ENCODE assay signal across 8 cellular contexts in genomic region chr1:167328762-167329483, GRCh38.
DNase-seq lines count a peak whose midpoint lies in the region; ATAC-seq, FAIRE-seq and TF ChIP-seq lines count a peak whose summit lies in the region.

No MANE protein-coding gene starts in this region.

- peaks cover 42% of the 10 kb centered on the region for H3K4me1 ChIP-seq in OCI-LY7 (ENCODE audit: insufficient read depth, low read length, poor library complexity, severe bottlenecking)

- H3K9me2 ChIP-seq in OCI-LY7 (ENCODE audit: insufficient read depth, low read length), result no peaks in the 10 kb centered on the region

- H4K20me1 ChIP-seq in OCI-LY7 (ENCODE audit: insufficient read depth, low read length), result no peaks in the 10 kb centered on the region

- H3K9me3 ChIP-seq in OCI-LY7 (ENCODE audit: low read length), result peaks cover 20% of the 10 kb centered on the region; the same call in 1 of the 2 replicates

- H3K36me3 ChIP-seq in OCI-LY7 (ENCODE audit: insufficient read depth, low read length), result peaks cover 32% of the 10 kb centered on the region

- TF ChIP-seq CTCF in OCI-LY7 (conservative IDR thresholded peaks at IDR 0.05; ENCODE audit: low read length), result no peak

- intact Hi-C loops in OCI-LY7 (cut with micrococcal nuclease; ENCODE audit: unreplicated experiment), result loop anchor here (1.0 to 5.0 kb wide), 3 partner anchors 60 to 388 kb away; partner anchors contain the start of gene POU2F1

- H3K27ac ChIP-seq in OCI-LY7 (ENCODE audit: low read depth, low read length, poor library complexity, severe bottlenecking), result peak overlapping the region; percentile 99

- H3K4me3 ChIP-seq in OCI-LY7 (ENCODE audit: low read depth, low read length, poor library complexity, severe bottlenecking), result peak overlapping the region; percentile 79

- ATAC-seq in HG03025 (IDR thresholded peaks at IDR 0.05; ENCODE audit: low FRiP score, unreplicated experiment), result peak; percentile 72

- BruUV-seq in OCI-LY7 (replicated peaks; lab: Mats Ljungman, UMichigan), result no TSS peak

- H3K79me2 ChIP-seq in OCI-LY7 (ENCODE audit: insufficient read depth, low read depth, low read length), result peaks cover 49% of the 10 kb centered on the region

- CTCF ChIA-PET in OCI-LY7 (lab: Charles Lee; ENCODE audit: unreplicated experiment), result interaction anchor here (0.6 to 2.5 kb wide), 2 partner anchors 59 to 112 kb away, joined by 5 to 8 read pairs; no protein-coding TSS in a partner anchor

- peak overlapping the region; percentile 99 for H3K4me2 ChIP-seq in OCI-LY7 (ENCODE audit: low read length)

- FAIRE-seq in RCC 7860 (lab: Jason Lieb, UNC), result no peak

- peak overlapping the region; percentile 79; the same call in 1 of the 2 replicates for H2AFZ ChIP-seq in OCI-LY7 (ENCODE audit: low read length)

- POLR2A ChIA-PET in OCI-LY7 (lab: Charles Lee), result interaction anchor here (0.6 to 2.1 kb wide), 19 partner anchors 10 to 457 kb away, joined by 3 to 10 read pairs (median 4); no protein-coding TSS in a partner anchor

- DNase-seq in GM19238 (ENCODE audit: insufficient read length, low spot score) (peak; percentile 35), OCI-LY7 (ENCODE audit: low spot score) (peak; percentile 98), left kidney (ENCODE audit: low read depth, low spot score) (peak; percentile 57), HT-29 (ENCODE audit: low spot score) (no peak), NCI-H510A (lab: John Stamatoyannopoulos, UW) (no peak), RCC 7860 (ENCODE audit: low spot score) (no peak), foreskin melanocyte (no peak)

Comparison
In these comparisons a context has a peak if more than half of its experiments do, and no peak if none do; other contexts are left out.
1. DNase-seq: peak in GM19238 (single experiment), OCI-LY7 (single experiment) and left kidney (single experiment); none in HT-29 (single experiment), NCI-H510A (single experiment), RCC 7860 (single experiment) and foreskin melanocyte (single experiment).